12 cellular contexts compared by ENCODE assay signal in the genomic region with DNA sequence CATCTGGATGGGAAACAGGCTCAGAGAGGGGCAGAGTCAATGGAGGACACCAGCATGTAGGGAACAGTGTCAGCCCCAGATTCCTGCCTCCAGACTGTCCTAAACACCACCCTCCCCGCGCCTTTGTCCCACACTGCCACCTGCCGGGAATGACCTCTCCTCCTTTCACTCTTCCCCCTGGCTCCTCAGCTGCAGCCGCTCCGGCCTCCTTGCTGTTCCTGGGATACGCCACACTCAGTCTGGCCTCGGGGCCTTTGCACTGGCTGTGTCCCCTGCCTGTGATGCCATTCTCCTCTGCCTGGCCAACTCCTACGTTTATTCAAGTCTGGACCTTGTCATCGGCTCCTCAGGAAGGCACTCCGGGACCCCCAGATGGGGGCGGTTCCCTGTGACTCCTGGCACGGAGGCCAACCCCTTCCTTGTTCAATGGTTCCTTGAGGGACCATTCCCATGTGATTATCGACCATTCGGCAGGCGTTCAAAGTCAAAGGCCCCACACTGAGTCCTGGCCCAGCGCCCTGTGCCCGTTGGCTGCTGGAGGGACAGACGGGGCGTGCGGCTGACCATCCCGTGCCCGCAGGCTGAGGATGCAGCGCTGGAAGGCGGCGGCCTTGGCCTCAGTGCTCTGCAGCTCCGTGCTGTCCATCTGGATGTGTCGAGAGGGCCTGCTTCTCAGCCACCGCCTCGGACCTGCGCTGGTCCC. TPM values are rescaled to one million over a fixed set of nuclear protein-coding genes. Genes with fewer than 3 reads are reported as not detected.
DNase-seq lines count a peak whose midpoint lies in the region; ATAC-seq and TF ChIP-seq lines count a peak whose summit lies in the region.
"Had no signal": no experiment of that assay in that cellular context is flagged by ENCODE, and none has a peak within 500 bp of the region (broad histone marks: within the 10 kb centered on the region; RNA-seq: fewer than 3 reads in every experiment).

No MANE protein-coding gene starts in this region.

- H3K4me3 Mint-ChIP-seq in activated CD4-positive, alpha-beta T cell treated with anti-CD3 and anti-CD28 coated beads, Interleukin-2, amount 10 ng/mL, durations not matched to agents 24 days and 14 days = no peak overlapping the region

- no peaks in the 10 kb centered on the region for H4K20me1 ChIP-seq in PC-9 (ENCODE audit: insufficient read depth)

- 60 to 61% methylated on average over 2 to 12 of the region's 30 CpGs for WGBS in esophagus squamous epithelium, 2 donors
- 80 to 91% methylated on average over 8 to 30 of the region's 30 CpGs for WGBS in upper lobe of left lung, 2 donors

- H3K9me2 ChIP-seq in PC-9 (ENCODE audit: insufficient read depth) = no peaks in the 10 kb centered on the region

- no peaks in the 10 kb centered on the region for H3K9me3 Mint-ChIP-seq in activated CD4-positive, alpha-beta T cell treated with anti-CD3 and anti-CD28 coated beads, Interleukin-2, amount 10 ng/mL, durations not matched to agents 24 days and 14 days

- H3F3A ChIP-seq in PC-9 (ENCODE audit: insufficient read depth, low read depth) = peaks cover 12% of the 10 kb centered on the region; the same call in 1 of the 2 replicates

- peak; percentile 57 for DNase-seq in activated CD4-positive, alpha-beta T cell treated with anti-CD3 and anti-CD28 coated beads, Interleukin-2, amount 10 ng/mL, durations not matched to agents 24 days and 14 days
- no peak for DNase-seq in activated CD4-positive, alpha-beta T cell treated with anti-CD3 and anti-CD28 coated beads for 4 hours
- DNase-seq in PC-9 = peak in 1 of 2 experiments; percentile 21
- no peak for DNase-seq in esophagus squamous epithelium (lab: John Stamatoyannopoulos, UW)
- DNase-seq in upper lobe of left lung = peak; percentile 28 to 81
- DNase-seq in GOT3 (lab: John Stamatoyannopoulos, UW) = no peak
- no peak for DNase-seq in GM13976 (ENCODE audit: low spot score)
- DNase-seq: activated CD4-positive, alpha-beta T cell treated with anti-CD3 and anti-CD28 coated beads, Interleukin-2, amount 50 U/mL, for 48 hours; KG1 had no signal

- TF ChIP-seq POLR2A in esophagus squamous epithelium (IDR thresholded peaks at IDR 0.05) (no peak), upper lobe of left lung (IDR thresholded peaks at IDR 0.05) (no peak)

- H3K79me2 ChIP-seq in PC-9 (ENCODE audit: low read depth) = no peaks in the 10 kb centered on the region

- CTCF ChIA-PET in PC-9 (lab: Charles Lee) = no interaction called here

- no peak overlapping the region for H2AFZ ChIP-seq in PC-9

- no peaks in the 10 kb centered on the region for H3K9me3 ChIP-seq in PC-9 (ENCODE audit: insufficient read depth, low read depth)
- H3K9me3 ChIP-seq in esophagus squamous epithelium = no peaks in the 10 kb centered on the region
- H3K9me3 ChIP-seq in upper lobe of left lung = no peaks in the 10 kb centered on the region
- H3K9me3 ChIP-seq: prostate gland, vagina had no signal

- H3K4me1 Mint-ChIP-seq in activated CD4-positive, alpha-beta T cell treated with anti-CD3 and anti-CD28 coated beads, Interleukin-2, amount 10 ng/mL, durations not matched to agents 24 days and 14 days = peaks cover 8% of the 10 kb centered on the region

- no peak overlapping the region for H3K4me2 ChIP-seq in PC-9

- H3K4me1 ChIP-seq in PC-9 (replicated peaks; ENCODE audit: insufficient read depth) (0 out of 2 replicates have a peak, but pooled peaks cover 9% of the 10 kb centered on the region), esophagus squamous epithelium (peaks cover 9 to 41% (median 13%) of the 10 kb centered on the region in 3 donors), upper lobe of left lung (peaks cover 3 to 34% (median 13%) of the 10 kb centered on the region in 4 donors)
- H3K4me1 ChIP-seq: prostate gland had no signal

- H3K27me3 ChIP-seq in PC-9 (ENCODE audit: insufficient read depth, low read depth) (no peaks in the 10 kb centered on the region), esophagus squamous epithelium (peaks cover 0 to 21% (median 0%) of the 10 kb centered on the region in 4 donors), upper lobe of left lung (no peaks in the 10 kb centered on the region)
- H3K27me3 ChIP-seq: vagina had no signal

- H3K27ac Mint-ChIP-seq in activated CD4-positive, alpha-beta T cell treated with anti-CD3 and anti-CD28 coated beads, Interleukin-2, amount 10 ng/mL, durations not matched to agents 24 days and 14 days = no peak overlapping the region

- H3K4me3 ChIP-seq in PC-9 (no peak overlapping the region), esophagus squamous epithelium (no peak overlapping the region), upper lobe of left lung (no peak overlapping the region)
- H3K4me3 ChIP-seq: prostate gland, vagina had no signal

- H3K27me3 Mint-ChIP-seq in activated CD4-positive, alpha-beta T cell treated with anti-CD3 and anti-CD28 coated beads, Interleukin-2, amount 10 ng/mL, durations not matched to agents 24 days and 14 days = no peaks in the 10 kb centered on the region

- TF ChIP-seq EP300 in upper lobe of left lung (IDR thresholded peaks at IDR 0.05) = no peak

- BruUV-seq in PC-9 (replicated peaks; lab: Mats Ljungman, UMichigan) = no TSS peak

- intact Hi-C loops in activated CD4-positive, alpha-beta T cell treated with anti-CD3 and anti-CD28 coated beads, Interleukin-2, amount 10 ng/mL, durations not matched to agents 24 days and 14 days (cut with micrococcal nuclease) = loop anchor here (10.0 kb wide), 1 partner anchor 141 kb away; no protein-coding TSS in a partner anchor
- intact Hi-C loops in PC-9 (cut with micrococcal nuclease; ENCODE audit: unreplicated experiment) = no loop called here
- intact Hi-C loops in esophagus squamous epithelium (cut with DNase I) = no loop called here

- ATAC-seq in upper lobe of left lung (ENCODE audit: low FRiP score in 2 of 2) (no peak), GM19351 (IDR thresholded peaks at IDR 0.05; ENCODE audit: unreplicated experiment) (no peak)

- no peaks in the 10 kb centered on the region for H3K36me3 Mint-ChIP-seq in activated CD4-positive, alpha-beta T cell treated with anti-CD3 and anti-CD28 coated beads, Interleukin-2, amount 10 ng/mL, durations not matched to agents 24 days and 14 days (ENCODE audit: low read depth)

- H3K27ac ChIP-seq in PC-9 = no peak overlapping the region
- H3K27ac ChIP-seq in esophagus squamous epithelium = no peak overlapping the region
- H3K27ac ChIP-seq in upper lobe of left lung = no peak overlapping the region
- H3K27ac ChIP-seq: prostate gland, vagina had no signal

- POLR2A ChIA-PET in PC-9 (lab: Charles Lee; ENCODE audit: unreplicated experiment) = interaction anchor here (0.5 kb wide), 1 partner anchor 31 kb away, joined by 24 read pairs; no protein-coding TSS in a partner anchor

- H3K36me3 ChIP-seq in PC-9 (ENCODE audit: low read depth) = no peaks in the 10 kb centered on the region
- H3K36me3 ChIP-seq in esophagus squamous epithelium = peaks cover 0 to 7% (median 0%) of the 10 kb centered on the region in 3 donors
- no peaks in the 10 kb centered on the region for H3K36me3 ChIP-seq in upper lobe of left lung
- H3K36me3 ChIP-seq: prostate gland, vagina had no signal

- in situ Hi-C loops in GM13976 (cut with MboI; ENCODE audit: low sequenced_read_pairs, unreplicated experiment) = no loop called here

- TF ChIP-seq CTCF in PC-9 (conservative IDR thresholded peaks at IDR 0.05) = peak; percentile 52; the same call in 1 of the 2 replicates
- peak in 4 of 6 experiments; percentile 15 to 46 (median 24) for TF ChIP-seq CTCF in esophagus squamous epithelium (IDR thresholded peaks at IDR 0.05)
- TF ChIP-seq CTCF in upper lobe of left lung (IDR thresholded peaks at IDR 0.05) = peak in 2 of 6 experiments; percentile 11 to 24
- TF ChIP-seq CTCF in GM13976 (IDR thresholded peaks at IDR 0.05; ENCODE audit: borderline replicate concordance, control extremely low read depth, extremely low read depth, insufficient read depth, missing control alignments) = no peak

RNA-seq across cellular contexts. Expression of gene FUT6, which starts 15.8 kb away (rescaled TPM):
- not detected in 2 replicates for total RNA-seq in activated CD4-positive, alpha-beta T cell treated with anti-CD3 and anti-CD28 coated beads, Interleukin-2, amount 10 ng/mL, durations not matched to agents 24 days and 14 days
- 0.43 and 0.55 TPM in 2 replicates for total RNA-seq in PC-9 (2021)
- total RNA-seq in esophagus squamous epithelium = 100 to 1,000 TPM in 1 of 4 donors, 10 to 100 TPM in 3; 40.6 to 160 (median 68.9) TPM
- 1 to 10 TPM in 2 of 6 donors, under 1 TPM in 4; 0.30 to 3.6 (median 0.82) TPM for total RNA-seq in upper lobe of left lung

RNA-seq across cellular contexts. Expression of gene NRTN, which starts 18.9 kb away (rescaled TPM):
- total RNA-seq in activated CD4-positive, alpha-beta T cell treated with anti-CD3 and anti-CD28 coated beads, Interleukin-2, amount 10 ng/mL, durations not matched to agents 24 days and 14 days = 0.47 and 0.61 TPM in 2 replicates
- total RNA-seq in PC-9 (2021) = 1.9 and 3.5 TPM in 2 replicates
- total RNA-seq in esophagus squamous epithelium = 1 to 10 TPM; 1.1 to 3.8 (median 1.4) TPM
- 10 to 100 TPM in 1 of 6 donors, 1 to 10 TPM in 4, under 1 TPM in 1; 0.77 to 13.3 (median 4.5) TPM for total RNA-seq in upper lobe of left lung

RNA-seq across cellular contexts. Expression of gene FUT3, which starts 27.5 kb away (rescaled TPM):
- total RNA-seq in activated CD4-positive, alpha-beta T cell treated with anti-CD3 and anti-CD28 coated beads, Interleukin-2, amount 10 ng/mL, durations not matched to agents 24 days and 14 days = not detected in 2 replicates
- total RNA-seq in PC-9 (2021) = 28.5 and 28.7 TPM in 2 replicates
- 100 to 1,000 TPM in 2 of 4 donors, 10 to 100 TPM in 2; 51.7 to 145 (median 84.8) TPM for total RNA-seq in esophagus squamous epithelium
- 10 to 100 TPM in 4 of 6 donors, 1 to 10 TPM in 2; 4.2 to 19.5 (median 12.7) TPM for total RNA-seq in upper lobe of left lung

RNA-seq across cellular contexts. Expression of gene DUS3L, which starts 32.8 kb away (rescaled TPM):
- 85.8 and 89.8 TPM in 2 replicates for total RNA-seq in activated CD4-positive, alpha-beta T cell treated with anti-CD3 and anti-CD28 coated beads, Interleukin-2, amount 10 ng/mL, durations not matched to agents 24 days and 14 days
- total RNA-seq in PC-9 (2021) = 27.1 and 29.2 TPM in 2 replicates
- total RNA-seq in esophagus squamous epithelium = 10 to 100 TPM; 19.2 to 45.8 (median 39.4) TPM
- 10 to 100 TPM; 31.4 to 88.0 (median 43.1) TPM for total RNA-seq in upper lobe of left lung

RNA-seq across cellular contexts. Expression of gene PRR22, which starts 39.2 kb away (rescaled TPM):
- 6.7 and 7.5 TPM in 2 replicates for total RNA-seq in activated CD4-positive, alpha-beta T cell treated with anti-CD3 and anti-CD28 coated beads, Interleukin-2, amount 10 ng/mL, durations not matched to agents 24 days and 14 days
- total RNA-seq in PC-9 (2021) = 4.5 and 4.6 TPM in 2 replicates
- total RNA-seq in esophagus squamous epithelium = 1 to 10 TPM; 1.3 to 5.0 (median 2.1) TPM
- 1 to 10 TPM; 1.8 to 4.4 (median 3.4) TPM for total RNA-seq in upper lobe of left lung

Comparison
In these comparisons a context has a peak if more than half of its experiments do, and no peak if none do; other contexts are left out.
1. DNase-seq: peak in activated CD4-positive, alpha-beta T cell treated with anti-CD3 and anti-CD28 coated beads, Interleukin-2, amount 10 ng/mL, durations not matched to agents 24 days and 14 days (single experiment) and upper lobe of left lung (2 of 2); none in activated CD4-positive, alpha-beta T cell treated with anti-CD3 and anti-CD28 coated beads for 4 hours (0 of 2), esophagus squamous epithelium (single experiment), GOT3 (single experiment) and GM13976 (single experiment).
2. RNA of gene FUT6, which starts 15.8 kb away (total RNA-seq): 40.6 to 160 TPM in esophagus squamous epithelium; 0.30 to 3.6 TPM in upper lobe of left lung, 0.43 to 0.55 TPM in PC-9 and not detected in activated CD4-positive, alpha-beta T cell treated with anti-CD3 and anti-CD28 coated beads, Interleukin-2, amount 10 ng/mL, durations not matched to agents 24 days and 14 days; every median in the first group is over 4 times any median in the second.